8 cellular contexts compared by ENCODE assay signal in the genomic region with DNA sequence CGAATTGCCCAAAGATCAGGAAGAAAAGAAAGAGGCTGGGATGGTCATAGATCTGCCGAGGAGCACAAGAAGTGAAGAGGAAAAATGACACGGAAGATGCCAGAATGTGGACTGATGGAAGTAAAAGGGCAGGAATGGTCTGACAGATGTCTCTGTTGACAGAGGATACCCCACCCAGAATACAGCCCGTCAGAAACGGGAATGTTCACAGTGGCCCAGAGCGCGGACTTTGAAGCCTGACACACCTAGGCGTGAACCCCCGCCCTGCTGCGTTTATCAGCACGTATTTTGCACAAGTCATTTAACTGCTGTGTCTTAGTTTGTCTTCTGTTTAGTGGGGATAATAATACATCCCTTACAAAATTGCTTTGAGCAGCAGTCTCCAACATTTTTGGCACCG. TPM values are rescaled to one million over a fixed set of nuclear protein-coding genes. Genes with fewer than 3 reads are reported as not detected.
DNase-seq lines count a peak whose midpoint lies in the region; ATAC-seq and TF ChIP-seq lines count a peak whose summit lies in the region.

No MANE protein-coding gene starts in this region.

- H3K27ac ChIP-seq in RWPE1: peak overlapping the region; percentile 79

- no peaks in the 10 kb centered on the region for H3K36me3 Mint-ChIP-seq in chondrocyte (ENCODE audit: low read depth)

- ATAC-seq in esophagus mucosa (peak; percentile 21), GM21619 (IDR thresholded peaks at IDR 0.05; ENCODE audit: unreplicated experiment) (no peak)

- DNase-seq in NCI-H1092 treated with DMSO at 0.1 percent for 48 hours (lab: John Stamatoyannopoulos, UW) (peak; percentile 28), NCI-H1092 (lab: John Stamatoyannopoulos, UW) (no peak), RWPE1 (ENCODE audit: low spot score) (no peak), skeletal muscle cell (ENCODE audit: low read depth) (no peak), chondrocyte (ENCODE audit: low spot score) (no peak), NCI-H2196 treated with DMSO at 0.1 percent for 48 hours (lab: John Stamatoyannopoulos, UW; ENCODE audit: unreplicated experiment) (no peak)

- POLR2A ChIA-PET in RWPE1 (lab: Yijun Ruan, JAX; ENCODE audit: low non-redundant PET): no interaction called here

- peaks cover 3% of the 10 kb centered on the region for H3K27me3 Mint-ChIP-seq in chondrocyte (ENCODE audit: low read depth)

- CTCF ChIA-PET in RWPE1 (lab: Yijun Ruan, JAX): interaction anchor here (1.3 to 2.3 kb wide), 4 partner anchors 48 to 176 kb away, joined by 3 to 18 read pairs (median 6); no protein-coding TSS in a partner anchor

- H3K4me3 ChIP-seq in skeletal muscle cell (ENCODE audit: low read depth, low read length): peak overlapping the region; percentile 43

- TF ChIP-seq CTCF in RWPE1 (conservative IDR thresholded peaks at IDR 0.05; ENCODE audit: low read depth): no peak
- TF ChIP-seq CTCF in chondrocyte (IDR thresholded peaks at IDR 0.05): no peak

- no peak overlapping the region for H3K4me3 Mint-ChIP-seq in chondrocyte (ENCODE audit: unreplicated experiment)

- peaks cover 9% of the 10 kb centered on the region for H3K9me3 Mint-ChIP-seq in chondrocyte (ENCODE audit: low read depth)

- no peak overlapping the region for H3K27ac Mint-ChIP-seq in chondrocyte (ENCODE audit: unreplicated experiment)

- peaks cover 15% of the 10 kb centered on the region for H3K4me1 Mint-ChIP-seq in chondrocyte (ENCODE audit: low read depth)

RNA-seq across cellular contexts. Expression of gene AKR1B1, which starts 27.1 kb away (rescaled TPM):
- 28.5 TPM for total RNA-seq in esophagus mucosa
- 49.3 to 67.7 TPM (median 52.8 TPM) in 3 replicates for total RNA-seq in chondrocyte
